Comparison of ENCODE assay signal across 22 cellular contexts in the genomic region with DNA sequence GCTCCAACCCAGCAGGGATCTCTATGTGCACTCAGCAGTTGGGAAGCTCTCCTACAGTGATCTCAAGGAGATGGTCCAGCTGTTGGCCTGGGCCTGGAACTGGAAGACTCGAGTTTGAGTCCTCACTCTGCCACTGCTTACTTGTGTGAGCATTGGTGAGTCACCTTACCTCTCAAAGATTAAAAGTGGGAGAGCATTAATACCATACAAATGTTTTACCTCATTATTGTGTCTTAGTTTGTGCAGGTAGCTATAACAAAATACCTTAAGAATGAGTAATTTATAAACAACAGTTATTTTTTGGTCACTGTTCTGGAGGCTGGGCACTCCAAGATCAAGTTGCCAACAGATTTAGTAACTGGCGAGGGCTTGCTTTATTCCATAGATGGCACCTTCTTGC. TPM values are rescaled to one million over a fixed set of nuclear protein-coding genes. Genes with fewer than 3 reads are reported as not detected.
DNase-seq lines count a peak whose midpoint lies in the region; TF ChIP-seq lines count a peak whose summit lies in the region.
"Had no signal": no experiment of that assay in that cellular context is flagged by ENCODE, and none has a peak within 500 bp of the region (broad histone marks: within the 10 kb centered on the region; RNA-seq: fewer than 3 reads in every experiment).

No MANE protein-coding gene starts in this region.

- H3K9ac ChIP-seq in mammary epithelial cell (ENCODE audit: insufficient read depth, low read length) = no peak overlapping the region
- H3K9ac ChIP-seq: BLaER1 treated with 17β-estradiol and CSF1 and Interleukin-3, amounts not matched to agents 10 nM and 100 nM had no signal

- H3K4me1 ChIP-seq in mammary epithelial cell (ENCODE audit: insufficient read depth, low read length) = peaks cover 12% of the 10 kb centered on the region
- H3K4me1 ChIP-seq: BE2C had no signal

- no peaks in the 10 kb centered on the region for H3K36me3 ChIP-seq in mammary epithelial cell (ENCODE audit: insufficient read depth, low read length)
- H3K36me3 ChIP-seq: BE2C; BLaER1 treated with 17β-estradiol and CSF1 and Interleukin-3, amounts not matched to agents 10 nM and 100 nM had no signal

- no peak overlapping the region for H3K4me2 ChIP-seq in mammary epithelial cell (ENCODE audit: insufficient read depth, low read depth, low read length)
- H3K4me2 ChIP-seq: A549; BLaER1 treated with 17β-estradiol and CSF1 and Interleukin-3, amounts not matched to agents 10 nM and 100 nM; GM23338 had no signal

- H3K27ac ChIP-seq in mammary epithelial cell (ENCODE audit: insufficient read depth, low read depth, low read length) (no peak overlapping the region), caudate nucleus (ENCODE audit: low read depth, low read length) (no peak overlapping the region)
- H3K27ac ChIP-seq: 22Rv1; A549; BLaER1 treated with 17β-estradiol and CSF1 and Interleukin-3, amounts not matched to agents 10 nM and 100 nM had no signal

- CTCF ChIA-PET in mammary epithelial cell (lab: Charles Lee; ENCODE audit: low non-redundant PET) = no interaction called here
- CTCF ChIA-PET in MCF 10A (lab: Yijun Ruan, JAX) = no interaction called here

- no peak overlapping the region for H2AFZ ChIP-seq in mammary epithelial cell (ENCODE audit: low read depth, low read length)

- H4K20me1 ChIP-seq in mammary epithelial cell (ENCODE audit: insufficient read depth, low read length) = no peaks in the 10 kb centered on the region
- H4K20me1 ChIP-seq: BLaER1 treated with 17β-estradiol and CSF1 and Interleukin-3, amounts not matched to agents 10 nM and 100 nM had no signal

- POLR2A ChIA-PET in MCF 10A (lab: Yijun Ruan, JAX) = no interaction called here

- in situ Hi-C loops in mammary epithelial cell (cut with MboI; ENCODE audit: low sequenced_read_pairs in 2 of 2) = no loop called here

- H3K4me3 Mint-ChIP-seq in MCF 10A (ENCODE audit: unreplicated experiment) = no peak overlapping the region
- H3K4me3 Mint-ChIP-seq: CD14-positive monocyte; CD4-positive, alpha-beta T cell; CD8-positive, alpha-beta memory T cell; GM23338; H9 had no signal

- dilution Hi-C loops in mammary epithelial cell (cut with HindIII; ENCODE audit: low sequenced_read_pairs) = no loop called here

- H3K36me3 Mint-ChIP-seq in MCF 10A (ENCODE audit: insufficient read depth, unreplicated experiment) = peaks cover 6% of the 10 kb centered on the region
- H3K36me3 Mint-ChIP-seq: CD14-positive monocyte had no signal

- intact Hi-C loops in mammary epithelial cell (cut with micrococcal nuclease) = no loop called here
- intact Hi-C loops in MCF 10A (cut with micrococcal nuclease) = no loop called here

- peaks cover 11% of the 10 kb centered on the region for H3K9me3 Mint-ChIP-seq in MCF 10A (ENCODE audit: unreplicated experiment)

- H3K27ac Mint-ChIP-seq in MCF 10A (ENCODE audit: low read depth, unreplicated experiment) = no peak overlapping the region
- H3K27ac Mint-ChIP-seq: CD14-positive monocyte; CD4-positive, alpha-beta T cell; CD8-positive, alpha-beta memory T cell; GM23338; H9 had no signal

- TF ChIP-seq CTCF in mammary epithelial cell (conservative IDR thresholded peaks at IDR 0.05 in 1 of 2, IDR thresholded peaks at IDR 0.05 in 1 of 2; ENCODE audit: extremely low read depth in 1 of 2, insufficient read depth in 1 of 2, low read depth in 1 of 2, low read length in 2 of 2) (no peak), MCF 10A (IDR thresholded peaks at IDR 0.05; ENCODE audit: unreplicated experiment) (no peak), choroid plexus epithelial cell (conservative IDR thresholded peaks at IDR 0.05; ENCODE audit: low read depth, low read length) (no peak)

- DNase-seq in mammary epithelial cell = peak; percentile 44
- no peak for DNase-seq in MCF 10A (ENCODE audit: unreplicated experiment)
- DNase-seq in choroid plexus epithelial cell (ENCODE audit: low read depth) = peak; percentile 7
- peak; percentile 28 for DNase-seq in renal cortical epithelial cell (ENCODE audit: low read depth)
- no peak for DNase-seq in NCI-H1092 (lab: John Stamatoyannopoulos, UW)
- no peak for DNase-seq in caudate nucleus (lab: John Stamatoyannopoulos, UW)
- DNase-seq: ACHN; AML-193; BE2C; CD4-positive, alpha-beta T cell; CD8-positive, alpha-beta memory T cell; DMS 273 treated with DMSO at 0.1 percent for 48 hours; DMS79; EL; GDM1; H9 had no signal

- peaks cover 2% of the 10 kb centered on the region for H3K9me3 ChIP-seq in mammary epithelial cell (replicated peaks; ENCODE audit: insufficient read depth, low read length)
- H3K9me3 ChIP-seq: BE2C had no signal

- no peaks in the 10 kb centered on the region for H3K79me2 ChIP-seq in mammary epithelial cell (ENCODE audit: insufficient read depth, low read length)

- BruUV-seq in mammary epithelial cell (replicated peaks; lab: Mats Ljungman, UMichigan) (no TSS peak), MCF 10A (replicated peaks; lab: Mats Ljungman, UMichigan) (no TSS peak)

- H3K27me3 Mint-ChIP-seq in MCF 10A (ENCODE audit: insufficient read depth, unreplicated experiment) = no peaks in the 10 kb centered on the region
- H3K27me3 Mint-ChIP-seq: CD4-positive, alpha-beta T cell had no signal

- H3K4me3 ChIP-seq in mammary epithelial cell (replicated peaks in 1 of 3; ENCODE audit: insufficient read depth in 1 of 3, low read depth in 2 of 3, low read length in 3 of 3) (no peak overlapping the region), choroid plexus epithelial cell (ENCODE audit: low read depth, low read length) (no peak overlapping the region)
- H3K4me3 ChIP-seq: A549; BLaER1 treated with 17β-estradiol and CSF1 and Interleukin-3, amounts not matched to agents 10 nM and 100 nM; GM12878; GM23338 had no signal

- H3K27me3 ChIP-seq in mammary epithelial cell (ENCODE audit: insufficient read depth, low read length) = no peaks in the 10 kb centered on the region
- H3K27me3 ChIP-seq: BE2C; BLaER1 treated with 17β-estradiol and CSF1 and Interleukin-3, amounts not matched to agents 10 nM and 100 nM had no signal

- peaks cover 17% of the 10 kb centered on the region for H3K4me1 Mint-ChIP-seq in MCF 10A (ENCODE audit: insufficient read depth, unreplicated experiment)
- H3K4me1 Mint-ChIP-seq: CD8-positive, alpha-beta memory T cell had no signal

- WGBS in mammary epithelial cell (ENCODE audit: low coverage, missing lambda C conversion rate) = 100% methylated on average over 1 of the region's 2 CpGs

RNA-seq across cellular contexts. Expression of a gene that starts 21.4 kb away (rescaled TPM):
- total RNA-seq in mammary epithelial cell (10 to 100 TPM; 14.5 to 18.2 TPM), MCF 10A (2022) (11.3 and 22.4 TPM in 2 replicates), renal cortical epithelial cell (4.7 and 24.5 TPM in 2 replicates)
- 9.9 TPM for polyA plus RNA-seq in mammary epithelial cell
- 17.1 TPM for polyA minus RNA-seq in mammary epithelial cell
- polyA plus RNA-seq: CD14-positive monocyte had no signal

Comparison
In these comparisons a context has a peak if more than half of its experiments do, and no peak if none do; other contexts are left out.
1. DNase-seq: peak in mammary epithelial cell (single experiment), choroid plexus epithelial cell (single experiment) and renal cortical epithelial cell (single experiment); none in MCF 10A (single experiment), NCI-H1092 (single experiment) and caudate nucleus (0 of 61).